Comparison of ENCODE assay signal across 30 cellular contexts in the genomic region with DNA sequence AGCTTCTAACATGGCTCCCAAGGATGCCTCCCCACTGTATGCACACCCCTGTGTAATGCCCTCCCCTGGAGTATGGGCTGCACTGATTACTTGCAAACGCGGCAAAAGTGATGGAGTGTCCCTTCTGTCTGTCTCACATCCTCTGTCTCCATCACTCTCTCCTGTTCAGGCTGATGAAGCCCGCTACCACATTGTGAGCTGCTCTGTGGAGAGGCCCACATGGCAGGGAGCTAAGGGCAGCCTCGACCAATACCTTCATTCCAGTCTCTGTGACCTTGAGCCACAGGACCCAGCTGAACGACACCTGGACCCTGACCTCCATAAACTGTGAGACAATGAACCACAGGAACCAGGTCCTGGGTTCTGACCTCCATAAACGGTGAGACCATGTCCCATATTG.
"Had no signal": no experiment of that assay in that cellular context is flagged by ENCODE, and none has a peak within 500 bp of the region (broad histone marks: within the 10 kb centered on the region; RNA-seq: fewer than 3 reads in every experiment).

No MANE protein-coding gene starts in this region.

- H3K9me3 Mint-ChIP-seq: immature natural killer cell; naive B cell; natural killer cell; stimulated activated naive B cell treated with anti-CD40 and anti-IgM and Interleukin-4, amounts not matched to agents 10 μg/mL and 1 μg/mL and 100 μg/mL, for 72 hours had no signal

- H3K27ac ChIP-seq: left lung, lower lobe of right lung, pancreas, prostate gland, skin epidermis, stomach, testis, thyroid gland, transverse colon, upper lobe of left lung, vagina had no signal

- H3K36me3 Mint-ChIP-seq: immature natural killer cell; naive B cell; natural killer cell; stimulated activated naive B cell treated with anti-CD40 and anti-IgM and Interleukin-4, amounts not matched to agents 10 μg/mL and 1 μg/mL and 100 μg/mL, for 72 hours had no signal

- DNase-seq: hypothalamus; immature natural killer cell; kidney; left colon; left lung; lower lobe of right lung; mammary epithelial cell; mesenchymal stem cell; naive B cell; natural killer cell; nephron progenitor cell; pancreas; posterior cingulate gyrus; retina; stimulated activated CD4-positive, alpha-beta T cell treated with anti-CD3 and anti-CD28 coated beads, Interleukin-12 subunit alpha, Interleukin-12 subunit beta, amount 100 ng/mL, for 4 hours; stimulated activated CD4-positive, alpha-beta T cell treated with anti-CD3 and anti-CD28 coated beads, Interleukin-15, amount 100 ng/mL, for 24 hours; stimulated activated CD4-positive, alpha-beta T cell treated with anti-CD3 and anti-CD28 coated beads, Interleukin-2, amount 100 ng/mL, for 24 hours; stimulated activated CD4-positive, alpha-beta T cell treated with anti-CD3 and anti-CD28 coated beads, Interleukin-4, amount 100 ng/mL, for 1 hour; stimulated activated naive B cell treated with anti-CD40 and anti-IgM and Interleukin-4, amounts not matched to agents 10 μg/mL and 1 μg/mL and 100 μg/mL, for 72 hours; stimulated activated naive CD8-positive, alpha-beta T cell treated with anti-CD3 and anti-CD28 coated beads, Interleukin-15, Interleukin-2, amounts not matched to agents 100 U/mL and 50 U/mL, for 24 hours; stomach; testis; thyroid gland; transverse colon; upper lobe of left lung had no signal

- H3K27me3 ChIP-seq: pancreas, stomach, testis, thyroid gland, transverse colon, upper lobe of left lung, vagina had no signal

- H3K36me3 ChIP-seq: left lung, lower lobe of right lung, pancreas, prostate gland, stomach, thyroid gland, transverse colon, upper lobe of left lung, vagina had no signal

- H3K4me3 ChIP-seq: left lung, lower lobe of right lung, pancreas, prostate gland, skin epidermis, stomach, testis, thyroid gland, transverse colon, upper lobe of left lung, vagina had no signal

- FAIRE-seq: islet of Langerhans, kidney, pancreas had no signal

- H3K4me1 ChIP-seq: left lung, lower lobe of right lung, pancreas, prostate gland, testis, thyroid gland, transverse colon, upper lobe of left lung, vagina had no signal

- H3K4me3 Mint-ChIP-seq: immature natural killer cell; natural killer cell; nephron progenitor cell; stimulated activated naive B cell treated with anti-CD40 and anti-IgM and Interleukin-4, amounts not matched to agents 10 μg/mL and 1 μg/mL and 100 μg/mL, for 72 hours had no signal

- H3K4me1 Mint-ChIP-seq: immature natural killer cell, natural killer cell, nephron progenitor cell had no signal

- H3K27ac Mint-ChIP-seq: immature natural killer cell; natural killer cell; nephron progenitor cell; stimulated activated naive B cell treated with anti-CD40 and anti-IgM and Interleukin-4, amounts not matched to agents 10 μg/mL and 1 μg/mL and 100 μg/mL, for 72 hours had no signal

- H3K9me3 ChIP-seq: left lung, lower lobe of right lung, pancreas, prostate gland, stomach, testis, thyroid gland, transverse colon, upper lobe of left lung, vagina had no signal

- ATAC-seq: left colon; left lung; lower lobe of right lung; natural killer cell; pancreas; sciatic nerve; stimulated activated naive B cell treated with anti-CD40 and anti-IgM and Interleukin-4, amounts not matched to agents 10 μg/mL and 1 μg/mL and 100 μg/mL, for 72 hours; stimulated activated naive CD8-positive, alpha-beta T cell treated with anti-CD3 and anti-CD28 coated beads, Interleukin-15, Interleukin-2, amounts not matched to agents 100 U/mL and 50 U/mL, for 24 hours had no signal
